Comparison of ENCODE assay signal across 13 cellular contexts in the genomic region with DNA sequence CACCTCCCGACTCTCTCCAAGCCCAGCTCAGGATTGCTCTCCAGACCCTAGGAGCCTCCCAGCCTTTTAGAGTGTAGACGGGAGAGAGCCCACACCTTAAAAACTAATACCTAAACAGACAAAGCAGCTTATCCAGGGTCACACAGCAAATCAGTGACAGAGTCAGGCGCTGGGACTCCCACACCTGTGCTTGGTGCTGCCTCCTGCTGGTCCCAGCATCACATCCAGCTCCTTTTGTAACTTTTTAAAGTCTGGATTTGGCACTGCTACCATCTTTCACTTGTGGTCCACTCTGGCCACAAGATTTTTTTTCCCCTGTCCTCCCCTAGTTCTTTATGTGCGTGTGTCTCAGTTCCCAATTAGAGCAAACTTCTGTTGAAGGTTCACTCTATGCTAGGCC. TPM values are rescaled to one million over a fixed set of nuclear protein-coding genes. Genes with fewer than 3 reads are reported as not detected.
A peak's percentile ranks its signal among the peaks of the same experiment; 100 is the strongest.
DNase-seq lines count a peak whose midpoint lies in the region; ATAC-seq, FAIRE-seq and TF ChIP-seq lines count a peak whose summit lies in the region.
"Had no signal": no experiment of that assay in that cellular context is flagged by ENCODE, and none has a peak within 500 bp of the region (broad histone marks: within the 10 kb centered on the region; RNA-seq: fewer than 3 reads in every experiment).

No MANE protein-coding gene starts in this region.

- WGBS in ovary, 3 donors = 82 to 88% (median 87%) methylated on average over 4 of the region's 4 CpGs

- H3K9me2 ChIP-seq in HCT116 (ENCODE audit: insufficient read depth) = no peaks in the 10 kb centered on the region

- H3K4me1 ChIP-seq in HCT116 (ENCODE audit: control insufficient read depth in 1 of 2, insufficient read depth in 2 of 2, low read length in 2 of 2) (peaks cover 23 to 36% of the 10 kb centered on the region in 2 experiments), ascending aorta (peaks cover 0 to 49% of the 10 kb centered on the region in 2 donors), keratinocyte (ENCODE audit: control insufficient read depth, extremely low read depth, insufficient read depth, low read length) (peaks cover 32% of the 10 kb centered on the region), ovary (ENCODE audit: insufficient read depth) (no peaks in the 10 kb centered on the region)

- H4K20me1 ChIP-seq in HCT116 (ENCODE audit: insufficient read depth) = no peaks in the 10 kb centered on the region
- peaks cover 2% of the 10 kb centered on the region for H4K20me1 ChIP-seq in keratinocyte (ENCODE audit: control insufficient read depth, extremely low read depth, insufficient read depth, low read length)

- H3K9ac ChIP-seq in HCT116 (ENCODE audit: low read length) (no peak overlapping the region), keratinocyte (ENCODE audit: control insufficient read depth, extremely low read depth, insufficient read depth, low read length) (no peak overlapping the region)

- CTCF ChIA-PET in HCT116 (lab: Charles Lee) = interaction anchor here (1.0 to 1.6 kb wide), 6 partner anchors 33 to 379 kb away, joined by 3 to 9 read pairs (median 4); no protein-coding TSS in a partner anchor

- RAD21 ChIA-PET in HCT116 (lab: Charles Lee; ENCODE audit: low non-redundant PET in 1 of 2, low total read pairs in 2 of 2, uncharacterized antibody in 2 of 2, unreplicated experiment in 2 of 2) = interaction anchor here in 1 of 2 experiments (1.0 kb wide), 1 partner anchor 120 kb away, joined by 3 read pairs; no protein-coding TSS in a partner anchor

- no peaks in the 10 kb centered on the region for H3K36me3 ChIP-seq in HCT116 (ENCODE audit: control insufficient read depth in 1 of 2, insufficient read depth in 2 of 2, low read length in 2 of 2)
- H3K36me3 ChIP-seq in ascending aorta = peaks cover 0 to 6% of the 10 kb centered on the region in 2 donors
- H3K36me3 ChIP-seq in keratinocyte (ENCODE audit: control insufficient read depth in 2 of 2, extremely low read depth in 1 of 2, insufficient read depth in 2 of 2, low read length in 2 of 2) = peaks cover 0 to 13% of the 10 kb centered on the region in 2 experiments
- H3K36me3 ChIP-seq in ovary = no peaks in the 10 kb centered on the region

- POLR2A ChIA-PET in HCT116 (lab: Charles Lee) = interaction anchor here (1.1 kb wide), 1 partner anchor 164 kb away, joined by 3 read pairs; no protein-coding TSS in a partner anchor

- H3K27ac ChIP-seq in HCT116 (ENCODE audit: low read depth, low read length) (no peak overlapping the region), ascending aorta (peak overlapping the region; percentile 51 to 76), keratinocyte (ENCODE audit: control insufficient read depth, insufficient read depth, low read length) (no peak overlapping the region), ovary (no peak overlapping the region)

- H3K27me3 ChIP-seq in HCT116 (ENCODE audit: insufficient read depth, low read length) (no peaks in the 10 kb centered on the region), ascending aorta (no peaks in the 10 kb centered on the region), keratinocyte (ENCODE audit: control insufficient read depth, extremely low read depth, insufficient read depth, low read length) (peaks cover 12% of the 10 kb centered on the region), ovary (no peaks in the 10 kb centered on the region)

- no peak for TF ChIP-seq EP300 in ovary (IDR thresholded peaks at IDR 0.05)

- intact Hi-C loops in HCT116 (cut with micrococcal nuclease) (loop anchor here (5.0 kb wide), 1 partner anchor 109 kb away; no protein-coding TSS in a partner anchor), ascending aorta (cut with DNase I) (no loop called here), ovary (cut with DNase I) (no loop called here)

- H3K4me3 ChIP-seq in HCT116 (replicated peaks in 1 of 2; ENCODE audit: low read depth in 1 of 2, low read length in 2 of 2) (no peak overlapping the region), ascending aorta (no peak overlapping the region), keratinocyte (ENCODE audit: control insufficient read depth in 2 of 3, extremely low read depth in 1 of 3, insufficient read depth in 2 of 3, low read depth in 1 of 3, low read length in 3 of 3) (no peak overlapping the region), ovary (no peak overlapping the region)

- no peak for TF ChIP-seq POLR2A in HCT116 (IDR thresholded peaks at IDR 0.05; ENCODE audit: borderline replicate concordance, extremely low read depth, insufficient read depth, insufficient read length)
- TF ChIP-seq POLR2A in ovary (IDR thresholded peaks at IDR 0.05) = no peak

- TF ChIP-seq CTCF in AG09319 (IDR thresholded peaks at IDR 0.05; ENCODE audit: low read depth, low read length) (peak; percentile 9), HCT116 (IDR thresholded peaks at IDR 0.05 in 2 of 3, conservative IDR thresholded peaks at IDR 0.05 in 1 of 3; ENCODE audit: borderline replicate concordance in 1 of 3, insufficient read depth in 1 of 3, low read depth in 2 of 3, low read length in 2 of 3) (peak; percentile 45 to 57 (median 55); a peak in 5 of 6 replicates), ascending aorta (IDR thresholded peaks at IDR 0.05) (peak in 1 of 3 experiments; percentile 22), keratinocyte (optimal IDR thresholded peaks at IDR 0.05 in 1 of 3, IDR thresholded peaks at IDR 0.05 in 1 of 3, conservative IDR thresholded peaks at IDR 0.05 in 1 of 3; ENCODE audit: extremely low read depth in 1 of 3, insufficient read depth in 2 of 3, low read length in 3 of 3) (peak; percentile 39 to 54 (median 53)), ovary (IDR thresholded peaks at IDR 0.05) (no peak)

- H3K79me2 ChIP-seq in HCT116 (ENCODE audit: insufficient read depth, low read length) = peaks cover 36% of the 10 kb centered on the region; the same call in 1 of the 2 replicates
- H3K79me2 ChIP-seq in keratinocyte (ENCODE audit: control insufficient read depth, insufficient read depth, low read length) = peaks cover 76% of the 10 kb centered on the region

- BruUV-seq in HCT116 (replicated peaks; lab: Mats Ljungman, UMichigan) = no TSS peak

- H3K9me1 ChIP-seq in keratinocyte (ENCODE audit: control insufficient read depth, extremely low read depth, insufficient read depth, low read length) = peaks cover 3% of the 10 kb centered on the region

- no peak overlapping the region for H2AFZ ChIP-seq in HCT116 (ENCODE audit: low read depth, low read length, poor library complexity, severe bottlenecking)
- no peak overlapping the region for H2AFZ ChIP-seq in keratinocyte (ENCODE audit: control insufficient read depth, low read length)

- H3K4me2 ChIP-seq in HCT116 (ENCODE audit: low read length) (no peak overlapping the region), keratinocyte (ENCODE audit: control insufficient read depth, extremely low read depth, insufficient read depth, low read depth, low read length) (no peak overlapping the region)

- H3K9me3 ChIP-seq in HCT116 (ENCODE audit: control insufficient read depth in 1 of 2, insufficient read depth in 1 of 2, low read depth in 1 of 2, low read length in 2 of 2) (no peaks in the 10 kb centered on the region), ascending aorta (no peaks in the 10 kb centered on the region), keratinocyte (ENCODE audit: control insufficient read depth, low read depth, low read length) (no peaks in the 10 kb centered on the region), ovary (no peaks in the 10 kb centered on the region)

- DNase-seq in AG09319 (ENCODE audit: extremely low read depth, low read depth) (no peak), HCT116 (ENCODE audit: low read depth, low spot score) (no peak), ascending aorta (ENCODE audit: low spot score in 2 of 2) (no peak), keratinocyte (ENCODE audit: low read depth, low spot score) (no peak), activated T-cell treated with anti-CD3 and anti-CD28 coated beads for 4 hours (no peak), T-helper 1 cell (no peak), NOMO-1 treated with dmso at 0.1 percent for 144 hours (lab: John Stamatoyannopoulos, UW; ENCODE audit: unreplicated experiment) (no peak), ovary (no peak)
- DNase-seq: CD4-positive, alpha-beta T cell; NCI-H187; NCI-H774 had no signal

- FAIRE-seq in keratinocyte (lab: Jason Lieb, UNC) = no peak

- no peak for ATAC-seq in HCT116
- ATAC-seq: right cardiac atrium had no signal

- dilution Hi-C loops in keratinocyte (cut with MboI; ENCODE audit: extremely low pct_ligation_motif_present, low sequenced_read_pairs) = no loop called here

- peak; percentile 50 for TF ChIP-seq RAD21 in HCT116 (IDR thresholded peaks at IDR 0.05; ENCODE audit: low read depth)

TF ChIP-seq in HCT116, 20 proteins besides CTCF, POLR2A, EP300 and RAD21 (continues in another document):
- TF ChIP-seq, protein P1, sequence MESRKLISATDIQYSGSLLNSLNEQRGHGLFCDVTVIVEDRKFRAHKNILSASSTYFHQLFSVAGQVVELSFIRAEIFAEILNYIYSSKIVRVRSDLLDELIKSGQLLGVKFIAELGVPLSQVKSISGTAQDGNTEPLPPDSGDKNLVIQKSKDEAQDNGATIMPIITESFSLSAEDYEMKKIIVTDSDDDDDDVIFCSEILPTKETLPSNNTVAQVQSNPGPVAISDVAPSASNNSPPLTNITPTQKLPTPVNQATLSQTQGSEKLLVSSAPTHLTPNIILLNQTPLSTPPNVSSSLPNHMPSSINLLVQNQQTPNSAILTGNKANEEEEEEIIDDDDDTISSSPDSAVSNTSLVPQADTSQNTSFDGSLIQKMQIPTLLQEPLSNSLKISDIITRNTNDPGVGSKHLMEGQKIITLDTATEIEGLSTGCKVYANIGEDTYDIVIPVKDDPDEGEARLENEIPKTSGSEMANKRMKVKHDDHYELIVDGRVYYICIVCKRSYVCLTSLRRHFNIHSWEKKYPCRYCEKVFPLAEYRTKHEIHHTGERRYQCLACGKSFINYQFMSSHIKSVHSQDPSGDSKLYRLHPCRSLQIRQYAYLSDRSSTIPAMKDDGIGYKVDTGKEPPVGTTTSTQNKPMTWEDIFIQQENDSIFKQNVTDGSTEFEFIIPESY (IDR thresholded peaks at IDR 0.05; ENCODE audit: extremely low read depth, insufficient replicate concordance, low read length) = no peak
- TF ChIP-seq YY1 (IDR thresholded peaks at IDR 0.05; ENCODE audit: extremely low read depth, insufficient replicate concordance, low read depth, low read length) = no peak

RNA-seq across cellular contexts. Expression of a gene that starts 4.7 kb away (rescaled TPM):
- total RNA-seq in HCT116 (2021; ENCODE audit: unreplicated experiment) = 41.7 TPM
- polyA plus RNA-seq in HCT116 (2012) = 49.9 and 53.5 TPM in 2 replicates
- total RNA-seq in ascending aorta = 244 TPM
- polyA plus RNA-seq in keratinocyte = 9.1 to 158 TPM (median 45.2 TPM) in 3 replicates
- polyA plus RNA-seq in keratinocyte (2011; ENCODE audit: low read depth) = 0.95 TPM
- polyA plus RNA-seq in keratinocyte (2011; cell fraction: cytosol; rRNA removed) = 25.4 and 26.4 TPM in 2 replicates
- 54.1 and 62.1 TPM in 2 replicates for polyA plus RNA-seq in keratinocyte (2011; cell fraction: nucleus; rRNA removed)
- 0.80 and 125 TPM in 2 replicates for polyA plus RNA-seq in keratinocyte (2012; ENCODE audit: low replicate concordance)
- 12.6 to 180 TPM (median 44.4 TPM) in 3 replicates for polyA minus RNA-seq in keratinocyte
- 39.9 TPM for polyA minus RNA-seq in keratinocyte (2011; cell fraction: cytosol; rRNA and poly(A)+ RNA removed)
- polyA minus RNA-seq in keratinocyte (2011; cell fraction: nucleus; rRNA and poly(A)+ RNA removed) = 36.9 and 58.1 TPM in 2 replicates
- total RNA-seq in ovary = 10 to 100 TPM in 3 of 7 donors, 1 to 10 TPM in 4; 1.7 to 59.1 (median 8.6) TPM
- 10 to 100 TPM in 1 of 2 donors, 1 to 10 TPM in 1; 2.1 to 13.1 TPM for polyA plus RNA-seq in ovary
- total RNA-seq: activated T-helper 1 cell treated with anti-CD3 and anti-CD28 coated beads, Interleukin-12 subunit alpha, Interleukin-12 subunit beta, Interleukin-2, Interleukin-4 antibody, amounts not matched to agents 30 ng/mL and 10 ng/mL and 1 ng/mL, durations not matched to agents 14 hours and 24 hours and 36 hours; CD4-positive, alpha-beta T cell had no signal

Comparison
In these comparisons a context has a peak if more than half of its experiments do, and no peak if none do; other contexts are left out.
1. CTCF ChIP-seq: peak in AG09319 (single experiment), HCT116 (3 of 3) and keratinocyte (3 of 3); none in ovary (0 of 3).
2. H3K27ac ChIP-seq: peak in ascending aorta (2 of 2); none in HCT116 (single experiment), keratinocyte (single experiment) and ovary (0 of 2).